Comparison of ENCODE assay signal across 32 cellular contexts in the genomic region with DNA sequence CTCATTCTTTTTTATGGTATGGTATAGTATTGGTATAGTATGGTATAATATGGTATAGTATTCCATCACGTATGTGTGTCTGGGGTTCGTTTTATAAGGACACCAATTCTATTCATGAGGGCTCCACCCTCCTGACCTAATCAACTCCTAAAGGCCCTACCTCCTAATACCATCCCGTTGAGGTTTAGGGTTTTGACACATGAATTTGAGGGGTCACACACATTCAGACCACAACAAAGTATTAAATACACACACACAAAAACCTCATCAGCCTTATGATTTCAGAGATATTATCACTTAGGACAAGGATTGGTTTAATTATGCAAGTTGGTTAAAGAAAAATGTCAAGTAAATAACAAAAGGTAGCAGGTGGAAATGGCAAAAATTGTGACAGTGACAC.
"Had no signal": no experiment of that assay in that cellular context is flagged by ENCODE, and none has a peak within 500 bp of the region (broad histone marks: within the 10 kb centered on the region; RNA-seq: fewer than 3 reads in every experiment).

No MANE protein-coding gene starts in this region.

- H3K36me3 Mint-ChIP-seq: activated CD4-positive, alpha-beta memory T cell treated with anti-CD3 and anti-CD28 coated beads for 36 hours; T-cell had no signal

- H3K27ac Mint-ChIP-seq: activated B cell treated with CpG ODN at 0.5 μM for 24 hours; activated CD4-positive, alpha-beta memory T cell treated with anti-CD3 and anti-CD28 coated beads for 36 hours; activated CD4-positive, alpha-beta T cell treated with anti-CD3 and anti-CD28 coated beads, Interleukin-2, amount 10 ng/mL, durations not matched to agents 24 days and 14 days; activated CD8-positive, alpha-beta T cell treated with anti-CD3 and anti-CD28 coated beads for 36 hours; activated naive CD4-positive, alpha-beta T cell treated with anti-CD3 and anti-CD28 coated beads for 36 hours; activated naive CD4-positive, alpha-beta T cell treated with anti-CD3 and anti-CD28 coated beads, Interleukin-2, amount 50 U/mL, for 72 hours; activated T-cell treated with anti-CD3 and anti-CD28 coated beads, Interleukin-2, amount 50 U/mL, for 72 hours; activated T-helper 1 cell treated with anti-CD3 and anti-CD28 coated beads, Interleukin-12 subunit alpha, Interleukin-12 subunit beta, Interleukin-2, Interleukin-4 antibody, amounts not matched to agents 30 ng/mL and 10 ng/mL and 1 ng/mL, durations not matched to agents 14 hours and 24 hours and 36 hours; activated T-helper 17 cell treated with anti-CD3 and anti-CD28 coated beads, Interleukin-2, amount 50 U/mL, for 72 hours; T-cell; T-helper 2 cell treated with Interferon-gamma antibody and Interleukin-4, amounts not matched to agents 5 μg/mL and 100 μg/mL, for 36 hours had no signal

- H3K4me1 Mint-ChIP-seq: activated B cell treated with CpG ODN at 0.5 μM for 24 hours had no signal

- DNase-seq: activated B cell treated with CpG ODN at 0.5 μM for 24 hours; activated CD4-positive, alpha-beta memory T cell treated with anti-CD3 and anti-CD28 coated beads for 36 hours; activated CD4-positive, alpha-beta T cell treated with anti-CD3 and anti-CD28 coated beads for 4 hours; activated CD4-positive, alpha-beta T cell treated with anti-CD3 and anti-CD28 coated beads, Interleukin-2, amount 10 ng/mL, durations not matched to agents 24 days and 14 days; activated CD4-positive, alpha-beta T cell treated with anti-CD3 and anti-CD28 coated beads, Interleukin-2, amount 50 U/mL, for 1 hour; activated CD4-positive, alpha-beta T cell treated with anti-CD3 and anti-CD28 coated beads, Interleukin-2, amount 50 U/mL, for 4 hours; activated CD4-positive, CD25-positive, alpha-beta regulatory T cell treated with anti-CD3 and anti-CD28 coated beads, Interleukin-2, amount 50 U/mL, for 72 hours; activated CD8-positive, alpha-beta memory T cell treated with anti-CD3 and anti-CD28 coated beads, Interleukin-2, amount 50 U/mL, for 4 hours; activated CD8-positive, alpha-beta T cell treated with anti-CD3 and anti-CD28 coated beads for 36 hours; activated effector memory CD4-positive, alpha-beta T cell treated with anti-CD3 and anti-CD28 coated beads, Interleukin-2, amount 50 U/mL, for 16 hours; activated gamma-delta T cell treated with Interleukin-2 at 50 U/mL for 16 hours; activated naive CD4-positive, alpha-beta T cell; activated naive CD4-positive, alpha-beta T cell treated with anti-CD3 and anti-CD28 coated beads for 36 hours; activated naive CD4-positive, alpha-beta T cell treated with anti-CD3 and anti-CD28 coated beads, Interleukin-2, amount 50 U/mL, for 16 hours; activated T-cell treated with anti-CD3 and anti-CD28 coated beads for 4 hours; activated T-cell treated with anti-CD3 and anti-CD28 coated beads, Interleukin-2, amount 50 U/mL, for 1 hour; activated T-cell treated with anti-CD3 and anti-CD28 coated beads, Interleukin-2, amount 50 U/mL, for 4 hours; activated T-cell treated with anti-CD3 and anti-CD28 coated beads, Interleukin-2, amount 50 U/mL, for 72 hours; adrenal gland; amniotic stem cell; aorta; body of pancreas; brain microvascular endothelial cell; central memory CD4-positive, alpha-beta T cell; cerebellar nuclear complex; T-cell; T-helper 2 cell; T-helper 9 cell had no signal

- H3K4me3 Mint-ChIP-seq: activated B cell treated with CpG ODN at 0.5 μM for 24 hours; activated CD4-positive, alpha-beta memory T cell treated with anti-CD3 and anti-CD28 coated beads for 36 hours; activated CD4-positive, alpha-beta T cell treated with anti-CD3 and anti-CD28 coated beads, Interleukin-2, amount 10 ng/mL, durations not matched to agents 24 days and 14 days; activated CD8-positive, alpha-beta T cell treated with anti-CD3 and anti-CD28 coated beads for 36 hours; activated naive CD4-positive, alpha-beta T cell treated with anti-CD3 and anti-CD28 coated beads for 36 hours; activated T-cell treated with anti-CD3 and anti-CD28 coated beads, Interleukin-2, amount 50 U/mL, for 4 hours; activated T-cell treated with anti-CD3 and anti-CD28 coated beads, Interleukin-2, amount 50 U/mL, for 72 hours; activated T-helper 1 cell treated with anti-CD3 and anti-CD28 coated beads, Interleukin-12 subunit alpha, Interleukin-12 subunit beta, Interleukin-2, Interleukin-4 antibody, amounts not matched to agents 30 ng/mL and 10 ng/mL and 1 ng/mL, durations not matched to agents 14 hours and 24 hours and 36 hours; activated T-helper 17 cell treated with anti-CD3 and anti-CD28 coated beads, Interleukin-2, amount 50 U/mL, for 72 hours; T-cell; T-helper 2 cell treated with Interferon-gamma antibody and Interleukin-4, amounts not matched to agents 5 μg/mL and 100 μg/mL, for 36 hours had no signal

- H3K9me3 Mint-ChIP-seq: activated CD4-positive, alpha-beta memory T cell treated with anti-CD3 and anti-CD28 coated beads for 36 hours; activated CD8-positive, alpha-beta T cell treated with anti-CD3 and anti-CD28 coated beads for 36 hours; activated naive CD4-positive, alpha-beta T cell treated with anti-CD3 and anti-CD28 coated beads for 36 hours; activated T-helper 17 cell treated with anti-CD3 and anti-CD28 coated beads, Interleukin-2, amount 50 U/mL, for 72 hours had no signal

- H3K27me3 Mint-ChIP-seq: activated B cell treated with CpG ODN at 0.5 μM for 24 hours; activated CD4-positive, alpha-beta memory T cell treated with anti-CD3 and anti-CD28 coated beads for 36 hours; activated CD8-positive, alpha-beta T cell treated with anti-CD3 and anti-CD28 coated beads for 36 hours; activated T-helper 17 cell treated with anti-CD3 and anti-CD28 coated beads, Interleukin-2, amount 50 U/mL, for 72 hours; T-cell had no signal

- ATAC-seq: activated CD8-positive, alpha-beta T cell treated with anti-CD3 and anti-CD28 coated beads for 36 hours; activated naive CD4-positive, alpha-beta T cell treated with anti-CD3 and anti-CD28 coated beads, Interleukin-2, amount 50 U/mL, for 72 hours; activated T-cell treated with anti-CD3 and anti-CD28 coated beads, Interleukin-2, amount 50 U/mL, for 4 hours; activated T-cell treated with anti-CD3 and anti-CD28 coated beads, Interleukin-2, amount 50 U/mL, for 72 hours; activated T-helper 17 cell treated with anti-CD3 and anti-CD28 coated beads, Interleukin-2, amount 50 U/mL, for 72 hours; body of pancreas; T-cell had no signal
